In the genomic region with DNA sequence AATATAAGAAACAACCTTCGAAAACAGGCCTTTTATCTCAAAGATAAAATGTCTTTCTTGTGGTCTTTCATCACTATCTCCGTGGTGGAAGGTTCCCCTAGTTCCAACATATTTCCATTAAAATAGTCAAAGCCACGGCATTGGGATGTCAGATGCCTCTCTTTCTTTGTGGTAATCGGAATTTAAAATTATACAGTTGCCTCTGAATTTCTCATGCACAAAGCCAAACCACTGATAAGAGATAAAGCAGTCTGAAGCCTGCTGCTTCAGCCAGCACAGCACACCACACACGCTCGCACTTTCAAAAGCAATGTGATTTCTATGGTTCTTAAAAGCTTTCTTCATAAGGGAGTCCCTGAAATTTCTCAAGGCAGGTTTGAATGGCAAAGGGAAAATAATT, we compare ENCODE assay signal across 17 cellular contexts.
DNase-seq lines count a peak whose midpoint lies in the region; ATAC-seq and TF ChIP-seq lines count a peak whose summit lies in the region.
"Had no signal": no experiment of that assay in that cellular context is flagged by ENCODE, and none has a peak within 500 bp of the region (broad histone marks: within the 10 kb centered on the region; RNA-seq: fewer than 3 reads in every experiment).

No MANE protein-coding gene starts in this region.

- no peaks in the 10 kb centered on the region for H3K9me3 ChIP-seq in Loucy (ENCODE audit: insufficient read depth, low read depth, low read length)
- no peaks in the 10 kb centered on the region for H3K9me3 ChIP-seq in smooth muscle cell (replicated peaks; ENCODE audit: low read depth)
- no peaks in the 10 kb centered on the region for H3K9me3 ChIP-seq in aorta (ENCODE audit: control insufficient read depth, low read length)
- H3K9me3 ChIP-seq: HAP-1 had no signal

- ATAC-seq in activated CD8-positive, alpha-beta memory T cell treated with anti-CD3 and anti-CD28 coated beads, Interleukin-2, amount 10 ng/mL, durations not matched to agents 7 days and 5 days = no peak
- no peak for ATAC-seq in aorta (ENCODE audit: low FRiP score)

- peaks cover under 1% of the 10 kb centered on the region for H3F3A ChIP-seq in Loucy (ENCODE audit: low read depth)
- H3F3A ChIP-seq in smooth muscle cell (ENCODE audit: low read depth) = no peaks in the 10 kb centered on the region

- POLR2A ChIA-PET in activated CD4-positive, alpha-beta T cell treated with anti-CD3 and anti-CD28 coated beads, Interleukin-2, amount 10 ng/mL, durations not matched to agents 7 days and 5 days (lab: Charles Lee) = no interaction called here

- H3K9me3 Mint-ChIP-seq in activated CD4-positive, alpha-beta T cell treated with anti-CD3 and anti-CD28 coated beads, Interleukin-2, amount 10 ng/mL, durations not matched to agents 24 days and 14 days = peaks cover 4% of the 10 kb centered on the region
- H3K9me3 Mint-ChIP-seq in activated CD4-positive, alpha-beta T cell treated with anti-CD3 and anti-CD28 coated beads, Interleukin-2, amount 10 ng/mL, durations not matched to agents 7 days and 5 days = no peaks in the 10 kb centered on the region
- no peaks in the 10 kb centered on the region for H3K9me3 Mint-ChIP-seq in activated CD8-positive, alpha-beta memory T cell treated with anti-CD3 and anti-CD28 coated beads, Interleukin-2, amount 10 ng/mL, durations not matched to agents 7 days and 5 days (ENCODE audit: low read depth)
- H3K9me3 Mint-ChIP-seq: CD4-positive, alpha-beta memory T cell had no signal

- H2AFZ ChIP-seq in Loucy (ENCODE audit: low read length) (no peak overlapping the region), smooth muscle cell (ENCODE audit: low read depth) (no peak overlapping the region)

- H3K27me3 ChIP-seq in Loucy (ENCODE audit: insufficient read depth, low read length, poor library complexity, severe bottlenecking) (no peaks in the 10 kb centered on the region), smooth muscle cell (ENCODE audit: low read depth) (no peaks in the 10 kb centered on the region), aorta (ENCODE audit: control insufficient read depth in 1 of 2, insufficient read depth in 2 of 2, low read length in 1 of 2) (no peaks in the 10 kb centered on the region)

- no peaks in the 10 kb centered on the region for H3K36me3 Mint-ChIP-seq in activated CD4-positive, alpha-beta T cell treated with anti-CD3 and anti-CD28 coated beads, Interleukin-2, amount 10 ng/mL, durations not matched to agents 24 days and 14 days (ENCODE audit: low read depth)
- no peaks in the 10 kb centered on the region for H3K36me3 Mint-ChIP-seq in activated CD4-positive, alpha-beta T cell treated with anti-CD3 and anti-CD28 coated beads, Interleukin-2, amount 10 ng/mL, durations not matched to agents 7 days and 5 days (ENCODE audit: low read depth)
- H3K36me3 Mint-ChIP-seq in activated CD8-positive, alpha-beta memory T cell treated with anti-CD3 and anti-CD28 coated beads, Interleukin-2, amount 10 ng/mL, durations not matched to agents 7 days and 5 days = no peaks in the 10 kb centered on the region
- H3K36me3 Mint-ChIP-seq: CD4-positive, alpha-beta memory T cell had no signal

- peak; percentile 40 for DNase-seq in activated CD4-positive, alpha-beta T cell treated with anti-CD3 and anti-CD28 coated beads, Interleukin-2, amount 10 ng/mL, durations not matched to agents 24 days and 14 days
- no peak for DNase-seq in activated CD4-positive, alpha-beta T cell treated with anti-CD3 and anti-CD28 coated beads, Interleukin-2, amount 10 ng/mL, durations not matched to agents 7 days and 5 days
- peak; percentile 9 for DNase-seq in astrocyte of the hippocampus (ENCODE audit: low read depth, low spot score)
- no peak for DNase-seq in smooth muscle cell (lab: John Stamatoyannopoulos, UW; ENCODE audit: unreplicated experiment)
- DNase-seq in NCI-H1417 treated with DMSO at 0.1 percent for 48 hours (lab: John Stamatoyannopoulos, UW) = no peak
- DNase-seq in activated CD8-positive, alpha-beta memory T cell treated with anti-CD3 and anti-CD28 coated beads, Interleukin-2, amount 10 ng/mL, durations not matched to agents 7 days and 5 days = no peak
- no peak for DNase-seq in aorta
- DNase-seq: C1 segment of cervical spinal cord; Calu3; CD4-positive, alpha-beta memory T cell; COR-L47; DMS53; DMS79 treated with DMSO at 0.1 percent for 48 hours; GF-D8; HFFc6 had no signal

- H3K4me3 ChIP-seq in Loucy (ENCODE audit: low read length, poor library complexity, severe bottlenecking) (no peak overlapping the region), smooth muscle cell (no peak overlapping the region), aorta (ENCODE audit: low read length in 2 of 2) (no peak overlapping the region)
- H3K4me3 ChIP-seq: HAP-1 had no signal

- no peaks in the 10 kb centered on the region for H3K4me1 Mint-ChIP-seq in activated CD4-positive, alpha-beta T cell treated with anti-CD3 and anti-CD28 coated beads, Interleukin-2, amount 10 ng/mL, durations not matched to agents 24 days and 14 days
- H3K4me1 Mint-ChIP-seq in activated CD4-positive, alpha-beta T cell treated with anti-CD3 and anti-CD28 coated beads, Interleukin-2, amount 10 ng/mL, durations not matched to agents 7 days and 5 days = no peaks in the 10 kb centered on the region
- H3K4me1 Mint-ChIP-seq in activated CD8-positive, alpha-beta memory T cell treated with anti-CD3 and anti-CD28 coated beads, Interleukin-2, amount 10 ng/mL, durations not matched to agents 7 days and 5 days = no peaks in the 10 kb centered on the region
- H3K4me1 Mint-ChIP-seq: CD4-positive, alpha-beta memory T cell had no signal

- H3K27ac Mint-ChIP-seq in activated CD4-positive, alpha-beta T cell treated with anti-CD3 and anti-CD28 coated beads, Interleukin-2, amount 10 ng/mL, durations not matched to agents 24 days and 14 days = no peak overlapping the region
- no peak overlapping the region for H3K27ac Mint-ChIP-seq in activated CD4-positive, alpha-beta T cell treated with anti-CD3 and anti-CD28 coated beads, Interleukin-2, amount 10 ng/mL, durations not matched to agents 7 days and 5 days
- H3K27ac Mint-ChIP-seq in activated CD8-positive, alpha-beta memory T cell treated with anti-CD3 and anti-CD28 coated beads, Interleukin-2, amount 10 ng/mL, durations not matched to agents 7 days and 5 days = no peak overlapping the region
- H3K27ac Mint-ChIP-seq: CD4-positive, alpha-beta memory T cell; HFFc6 had no signal

- H3K36me3 ChIP-seq in Loucy (ENCODE audit: insufficient read depth, low read length) = no peaks in the 10 kb centered on the region
- no peaks in the 10 kb centered on the region for H3K36me3 ChIP-seq in smooth muscle cell (ENCODE audit: low read depth)
- H3K36me3 ChIP-seq in aorta (ENCODE audit: control insufficient read depth in 1 of 2, insufficient read depth in 2 of 2, low read length in 1 of 2) = peaks cover 4 to 7% of the 10 kb centered on the region in 2 donors
- H3K36me3 ChIP-seq: HAP-1 had no signal

- H3K4me2 ChIP-seq in Loucy (ENCODE audit: low read depth, low read length, poor library complexity, severe bottlenecking) (no peak overlapping the region), smooth muscle cell (peak overlapping the region; percentile 30)

- H3K27me3 Mint-ChIP-seq in activated CD4-positive, alpha-beta T cell treated with anti-CD3 and anti-CD28 coated beads, Interleukin-2, amount 10 ng/mL, durations not matched to agents 24 days and 14 days = peaks cover 16% of the 10 kb centered on the region
- H3K27me3 Mint-ChIP-seq in activated CD4-positive, alpha-beta T cell treated with anti-CD3 and anti-CD28 coated beads, Interleukin-2, amount 10 ng/mL, durations not matched to agents 7 days and 5 days = peaks cover 8% of the 10 kb centered on the region
- peaks cover 15% of the 10 kb centered on the region for H3K27me3 Mint-ChIP-seq in activated CD8-positive, alpha-beta memory T cell treated with anti-CD3 and anti-CD28 coated beads, Interleukin-2, amount 10 ng/mL, durations not matched to agents 7 days and 5 days

- TF ChIP-seq CTCF in Loucy (conservative IDR thresholded peaks at IDR 0.05; ENCODE audit: low read length) (no peak), smooth muscle cell (IDR thresholded peaks at IDR 0.05; ENCODE audit: borderline replicate concordance, insufficient read depth, poor library complexity, severe bottlenecking) (no peak)

- H3K9ac ChIP-seq in Loucy (ENCODE audit: low read depth, low read length, poor library complexity, severe bottlenecking) (peak overlapping the region; percentile 53), smooth muscle cell (ENCODE audit: low read depth) (no peak overlapping the region)

- CTCF ChIA-PET in activated CD4-positive, alpha-beta T cell treated with anti-CD3 and anti-CD28 coated beads, Interleukin-2, amount 10 ng/mL, durations not matched to agents 7 days and 5 days (lab: Charles Lee) = interaction anchor here (0.7 kb wide), 1 partner anchor 66 kb away, joined by 3 read pairs; no protein-coding TSS in a partner anchor
- CTCF ChIA-PET in activated CD8-positive, alpha-beta memory T cell treated with anti-CD3 and anti-CD28 coated beads, Interleukin-2, amount 10 ng/mL, durations not matched to agents 7 days and 5 days (lab: Charles Lee) = no interaction called here

- WGBS in smooth muscle cell (ENCODE audit: low lambda C conversion rate) = 20% methylated on average over 6 of the region's 6 CpGs
- 73 to 77% methylated on average over 6 of the region's 6 CpGs for WGBS in aorta, 2 donors

- H3K4me3 Mint-ChIP-seq in activated CD4-positive, alpha-beta T cell treated with anti-CD3 and anti-CD28 coated beads, Interleukin-2, amount 10 ng/mL, durations not matched to agents 24 days and 14 days = no peak overlapping the region
- H3K4me3 Mint-ChIP-seq in activated CD4-positive, alpha-beta T cell treated with anti-CD3 and anti-CD28 coated beads, Interleukin-2, amount 10 ng/mL, durations not matched to agents 7 days and 5 days = no peak overlapping the region
- no peak overlapping the region for H3K4me3 Mint-ChIP-seq in activated CD8-positive, alpha-beta memory T cell treated with anti-CD3 and anti-CD28 coated beads, Interleukin-2, amount 10 ng/mL, durations not matched to agents 7 days and 5 days
- H3K4me3 Mint-ChIP-seq: CD4-positive, alpha-beta memory T cell; HFFc6 had no signal

- intact Hi-C loops in activated CD4-positive, alpha-beta T cell treated with anti-CD3 and anti-CD28 coated beads, Interleukin-2, amount 10 ng/mL, durations not matched to agents 24 days and 14 days (cut with micrococcal nuclease) = no loop called here
- intact Hi-C loops in aorta (cut with DNase I) = no loop called here

- no peak overlapping the region for H3K27ac ChIP-seq in smooth muscle cell (ENCODE audit: low read depth)
- H3K27ac ChIP-seq in aorta (ENCODE audit: low read depth in 1 of 2, low read length in 2 of 2) = no peak overlapping the region

- H4K20me1 ChIP-seq in Loucy (ENCODE audit: insufficient read depth, low read length, poor library complexity, severe bottlenecking) (no peaks in the 10 kb centered on the region), smooth muscle cell (ENCODE audit: low read depth) (no peaks in the 10 kb centered on the region)

- no peaks in the 10 kb centered on the region for H3K9me2 ChIP-seq in Loucy (replicated peaks; ENCODE audit: low read depth, low read length)

- H3K79me2 ChIP-seq in Loucy (ENCODE audit: insufficient read depth, low read length) = no peaks in the 10 kb centered on the region
- H3K79me2 ChIP-seq in smooth muscle cell (ENCODE audit: low read depth) = no peaks in the 10 kb centered on the region

- H3K4me1 ChIP-seq in Loucy (ENCODE audit: insufficient read depth, low read length, poor library complexity, severe bottlenecking) (peaks cover 64% of the 10 kb centered on the region), smooth muscle cell (ENCODE audit: low read depth) (no peaks in the 10 kb centered on the region), aorta (ENCODE audit: control insufficient read depth in 1 of 2, insufficient read depth in 2 of 2, low read length in 2 of 2) (no peaks in the 10 kb centered on the region)
- H3K4me1 ChIP-seq: HAP-1 had no signal

Comparison
In these comparisons a context has a peak if more than half of its experiments do, and no peak if none do; other contexts are left out.
1. DNase-seq: peak in activated CD4-positive, alpha-beta T cell treated with anti-CD3 and anti-CD28 coated beads, Interleukin-2, amount 10 ng/mL, durations not matched to agents 24 days and 14 days (single experiment) and astrocyte of the hippocampus (single experiment); none in activated CD4-positive, alpha-beta T cell treated with anti-CD3 and anti-CD28 coated beads, Interleukin-2, amount 10 ng/mL, durations not matched to agents 7 days and 5 days (single experiment), smooth muscle cell (single experiment), NCI-H1417 treated with DMSO at 0.1 percent for 48 hours (single experiment), activated CD8-positive, alpha-beta memory T cell treated with anti-CD3 and anti-CD28 coated beads, Interleukin-2, amount 10 ng/mL, durations not matched to agents 7 days and 5 days (single experiment) and aorta (0 of 2).